Comparison of ENCODE assay signal across 15 cellular contexts in the genomic region with DNA sequence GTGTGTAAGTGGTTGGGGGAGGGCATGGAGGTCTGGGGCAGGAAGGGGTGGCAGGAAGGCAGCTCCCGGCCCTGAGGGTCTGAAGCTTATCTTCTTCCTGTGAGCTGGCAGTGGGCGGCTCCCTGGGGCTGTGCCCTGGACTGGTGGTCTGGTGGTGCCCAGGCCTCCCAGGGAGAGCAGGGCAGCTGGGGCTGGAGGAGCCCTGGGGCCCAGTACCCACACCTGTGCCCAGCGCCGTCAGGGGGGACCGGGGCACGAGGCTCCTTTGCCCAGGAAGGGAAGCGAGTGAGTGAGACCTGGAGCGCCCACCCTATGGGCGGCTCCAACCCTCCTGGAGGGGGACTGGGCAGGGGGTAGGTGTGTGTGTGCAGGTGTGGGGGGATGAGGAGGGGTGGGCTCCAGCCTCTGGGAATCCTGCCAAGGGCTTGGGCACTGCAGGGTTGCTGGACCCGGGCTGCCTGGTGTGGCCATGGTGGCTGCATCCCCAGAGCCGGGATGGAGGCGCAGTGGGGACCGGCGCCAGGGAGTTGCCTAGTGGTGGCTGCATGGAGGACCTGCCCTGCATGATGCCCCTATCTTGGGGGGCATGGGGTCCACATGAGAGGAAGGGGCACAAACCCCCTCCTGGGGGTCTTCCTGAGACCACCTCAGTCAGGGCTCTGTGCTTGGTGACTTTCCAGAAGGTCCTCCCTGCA.
A peak's percentile ranks its signal among the peaks of the same experiment; 100 is the strongest.
DNase-seq lines count a peak whose midpoint lies in the region; ATAC-seq, FAIRE-seq and TF ChIP-seq lines count a peak whose summit lies in the region.
"Had no signal": no experiment of that assay in that cellular context is flagged by ENCODE, and none has a peak within 500 bp of the region (broad histone marks: within the 10 kb centered on the region; RNA-seq: fewer than 3 reads in every experiment).

No MANE protein-coding gene starts in this region.

- H3K4me1 ChIP-seq in kidney (ENCODE audit: control insufficient read depth in 1 of 2, insufficient read depth in 1 of 2, low read depth in 1 of 2, low read length in 2 of 2) = no peaks in the 10 kb centered on the region
- no peaks in the 10 kb centered on the region for H3K4me1 ChIP-seq in upper lobe of left lung
- H3K4me1 ChIP-seq in MM.1S (ENCODE audit: low read length) = no peaks in the 10 kb centered on the region

- H3K27ac ChIP-seq in kidney (ENCODE audit: low read depth in 2 of 2, low read length in 2 of 2) (no peak overlapping the region), upper lobe of left lung (no peak overlapping the region), MM.1S (ENCODE audit: low read length) (no peak overlapping the region)

- H3K36me3 ChIP-seq in kidney (ENCODE audit: control insufficient read depth in 1 of 2, insufficient read depth in 2 of 2, low read length in 2 of 2) = no peaks in the 10 kb centered on the region
- no peaks in the 10 kb centered on the region for H3K36me3 ChIP-seq in upper lobe of left lung
- no peaks in the 10 kb centered on the region for H3K36me3 ChIP-seq in MM.1S (replicated peaks; ENCODE audit: insufficient read depth, low read length)

- TF ChIP-seq POLR2A in upper lobe of left lung (IDR thresholded peaks at IDR 0.05) = no peak

- TF ChIP-seq CTCF in kidney (IDR thresholded peaks at IDR 0.05; ENCODE audit: borderline replicate concordance, extremely low read depth, insufficient read depth) = no peak
- no peak for TF ChIP-seq CTCF in upper lobe of left lung (IDR thresholded peaks at IDR 0.05)
- no peak for TF ChIP-seq CTCF in MM.1S (IDR thresholded peaks at IDR 0.05; ENCODE audit: low read length)

- peak; percentile 2 for DNase-seq in activated naive CD4-positive, alpha-beta T cell treated with anti-CD3 and anti-CD28 coated beads for 36 hours
- no peak for DNase-seq in activated naive CD4-positive, alpha-beta T cell (lab: John Stamatoyannopoulos, UW)
- peak; percentile 3 for DNase-seq in activated T-cell treated with anti-CD3 and anti-CD28 coated beads, Interleukin-2, amount 50 U/mL, for 4 hours
- peak; percentile 70 for DNase-seq in kidney
- peak; percentile 17 to 75 for DNase-seq in upper lobe of left lung
- no peak for DNase-seq in stimulated activated CD4-positive, alpha-beta T cell treated with anti-CD3 and anti-CD28 coated beads, Interleukin-15, amount 100 ng/mL, for 24 hours
- no peak for DNase-seq in SIG-M5 (lab: John Stamatoyannopoulos, UW)
- no peak for DNase-seq in MM.1S
- DNase-seq: dermis blood vessel endothelial cell, DMS153, naive B cell, NCI-H1436, NCI-H510A had no signal

- intact Hi-C loops in activated naive CD4-positive, alpha-beta T cell treated with anti-CD3 and anti-CD28 coated beads for 36 hours (cut with micrococcal nuclease) = no loop called here
- intact Hi-C loops in kidney (cut with DNase I) = no loop called here

- no peak overlapping the region for H3K4me2 ChIP-seq in MM.1S (ENCODE audit: low read depth, low read length)

- FAIRE-seq in kidney (lab: Jason Lieb, UNC) = no peak
- FAIRE-seq: islet of Langerhans had no signal

- H3K9ac ChIP-seq in kidney (ENCODE audit: low read length in 2 of 2) = no peak overlapping the region
- H3K9ac ChIP-seq in MM.1S (ENCODE audit: low read length) = no peak overlapping the region

- 10 to 63% methylated on average over 2 to 14 of the region's 14 CpGs for WGBS in upper lobe of left lung, 2 donors

- H3K27me3 ChIP-seq in upper lobe of left lung (no peaks in the 10 kb centered on the region), MM.1S (replicated peaks; ENCODE audit: insufficient read depth, low read length) (no peaks in the 10 kb centered on the region)

- H3K4me3 ChIP-seq in kidney (ENCODE audit: low read length in 2 of 2) (no peak overlapping the region), upper lobe of left lung (no peak overlapping the region), MM.1S (ENCODE audit: low read length) (no peak overlapping the region)

- H2AFZ ChIP-seq in MM.1S (ENCODE audit: low read length) = no peak overlapping the region

- no peaks in the 10 kb centered on the region for H3K9me3 Mint-ChIP-seq in activated naive CD4-positive, alpha-beta T cell treated with anti-CD3 and anti-CD28 coated beads for 36 hours
- H3K9me3 Mint-ChIP-seq in activated T-cell treated with anti-CD3 and anti-CD28 coated beads, Interleukin-2, amount 50 U/mL, for 4 hours = no peaks in the 10 kb centered on the region
- H3K9me3 Mint-ChIP-seq: activated naive CD4-positive, alpha-beta T cell treated with anti-CD3 and anti-CD28 coated beads, Interleukin-2, amount 50 U/mL, for 72 hours; naive B cell had no signal

- no peaks in the 10 kb centered on the region for H3K9me2 ChIP-seq in MM.1S (replicated peaks; ENCODE audit: insufficient read depth, low read length)

- no peak overlapping the region for H3K4me3 Mint-ChIP-seq in activated naive CD4-positive, alpha-beta T cell treated with anti-CD3 and anti-CD28 coated beads for 36 hours
- H3K4me3 Mint-ChIP-seq in activated T-cell treated with anti-CD3 and anti-CD28 coated beads, Interleukin-2, amount 50 U/mL, for 4 hours = no peak overlapping the region

- H3K4me1 Mint-ChIP-seq in activated naive CD4-positive, alpha-beta T cell treated with anti-CD3 and anti-CD28 coated beads for 36 hours (ENCODE audit: low read depth) = no peaks in the 10 kb centered on the region
- H3K4me1 Mint-ChIP-seq in activated T-cell treated with anti-CD3 and anti-CD28 coated beads, Interleukin-2, amount 50 U/mL, for 4 hours (ENCODE audit: low read depth) = no peaks in the 10 kb centered on the region
- H3K4me1 Mint-ChIP-seq: naive B cell had no signal

- peaks cover 16% of the 10 kb centered on the region for H3K27me3 Mint-ChIP-seq in activated naive CD4-positive, alpha-beta T cell treated with anti-CD3 and anti-CD28 coated beads for 36 hours (ENCODE audit: low read depth)
- peaks cover 31% of the 10 kb centered on the region for H3K27me3 Mint-ChIP-seq in activated T-cell treated with anti-CD3 and anti-CD28 coated beads, Interleukin-2, amount 50 U/mL, for 4 hours (ENCODE audit: low read depth)
- H3K27me3 Mint-ChIP-seq: naive B cell had no signal

- no peak overlapping the region for H3K27ac Mint-ChIP-seq in activated naive CD4-positive, alpha-beta T cell treated with anti-CD3 and anti-CD28 coated beads for 36 hours
- H3K27ac Mint-ChIP-seq: naive B cell had no signal

- H3K9me3 ChIP-seq in kidney (ENCODE audit: control insufficient read depth in 1 of 2, low read length in 2 of 2) = no peaks in the 10 kb centered on the region
- H3K9me3 ChIP-seq in upper lobe of left lung = no peaks in the 10 kb centered on the region
- no peaks in the 10 kb centered on the region for H3K9me3 ChIP-seq in MM.1S (replicated peaks; ENCODE audit: insufficient read depth, low read length)

- H3K79me2 ChIP-seq in MM.1S (ENCODE audit: low read length) = no peaks in the 10 kb centered on the region

- no peaks in the 10 kb centered on the region for H3F3A ChIP-seq in MM.1S (ENCODE audit: insufficient read depth, low read length)

- CTCF ChIA-PET in activated naive CD4-positive, alpha-beta T cell treated with anti-CD3 and anti-CD28 coated beads for 36 hours (lab: Charles Lee) = no interaction called here

- no peaks in the 10 kb centered on the region for H3K36me3 Mint-ChIP-seq in activated naive CD4-positive, alpha-beta T cell treated with anti-CD3 and anti-CD28 coated beads for 36 hours (ENCODE audit: low read depth)
- no peaks in the 10 kb centered on the region for H3K36me3 Mint-ChIP-seq in activated T-cell treated with anti-CD3 and anti-CD28 coated beads, Interleukin-2, amount 50 U/mL, for 4 hours (ENCODE audit: insufficient read depth)
- H3K36me3 Mint-ChIP-seq: activated naive CD4-positive, alpha-beta T cell treated with anti-CD3 and anti-CD28 coated beads, Interleukin-2, amount 50 U/mL, for 72 hours; naive B cell had no signal

- peak; percentile 14 to 27 for ATAC-seq in activated T-cell treated with anti-CD3 and anti-CD28 coated beads, Interleukin-2, amount 50 U/mL, for 4 hours
- peak in 1 of 2 donors; percentile 12 for ATAC-seq in upper lobe of left lung (ENCODE audit: low FRiP score in 2 of 2)

- no peaks in the 10 kb centered on the region for H4K20me1 ChIP-seq in MM.1S (ENCODE audit: insufficient read depth, low read length)

- no peak for TF ChIP-seq EP300 in upper lobe of left lung (IDR thresholded peaks at IDR 0.05)

Comparison
In these comparisons a context has a peak if more than half of its experiments do, and no peak if none do; other contexts are left out.
1. DNase-seq: peak in activated naive CD4-positive, alpha-beta T cell treated with anti-CD3 and anti-CD28 coated beads for 36 hours (single experiment), activated T-cell treated with anti-CD3 and anti-CD28 coated beads, Interleukin-2, amount 50 U/mL, for 4 hours (single experiment), kidney (single experiment) and upper lobe of left lung (2 of 2); none in activated naive CD4-positive, alpha-beta T cell (0 of 4), stimulated activated CD4-positive, alpha-beta T cell treated with anti-CD3 and anti-CD28 coated beads, Interleukin-15, amount 100 ng/mL, for 24 hours (single experiment), SIG-M5 (single experiment) and MM.1S (single experiment).